15 cellular contexts compared by ENCODE assay signal in the genomic region with DNA sequence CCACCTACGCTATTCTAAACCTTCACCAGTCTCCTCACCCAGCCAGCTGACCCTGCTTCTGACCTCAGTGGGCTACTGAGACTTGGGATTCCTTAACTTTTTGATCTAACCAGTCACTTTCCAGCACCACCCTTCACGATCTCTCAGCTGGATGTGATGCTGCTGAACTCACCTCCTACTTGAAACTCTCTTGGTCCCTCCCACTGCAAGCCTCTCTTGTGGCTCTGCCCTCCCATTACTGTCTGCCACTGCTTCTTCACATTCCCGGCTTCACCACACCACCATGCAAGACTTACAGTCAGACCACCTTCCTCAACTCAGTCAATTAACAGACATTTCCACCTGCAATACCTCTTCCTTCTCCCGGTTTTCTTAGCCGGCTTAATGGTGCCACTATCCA. TPM values are rescaled to one million over a fixed set of nuclear protein-coding genes. Genes with fewer than 3 reads are reported as not detected.
A peak's percentile ranks its signal among the peaks of the same experiment; 100 is the strongest.
DNase-seq lines count a peak whose midpoint lies in the region; ATAC-seq and TF ChIP-seq lines count a peak whose summit lies in the region.
"Had no signal": no experiment of that assay in that cellular context is flagged by ENCODE, and none has a peak within 500 bp of the region (broad histone marks: within the 10 kb centered on the region; RNA-seq: fewer than 3 reads in every experiment).

No MANE protein-coding gene starts in this region.

- CTCF ChIA-PET in activated CD4-positive, alpha-beta T cell treated with anti-CD3 and anti-CD28 coated beads for 36 hours (lab: Charles Lee) = interaction anchor here (0.6 to 0.9 kb wide), 3 partner anchors 15 to 1763 kb away, joined by 3 read pairs; no protein-coding TSS in a partner anchor
- CTCF ChIA-PET in WTC11 (lab: Charles Lee) = interaction anchor here (0.6 to 1.9 kb wide), 2 partner anchors 61 to 547 kb away, joined by 3 to 7 read pairs; partner anchors contain the start of gene ABCB10

- H3K4me3 Mint-ChIP-seq in activated CD4-positive, alpha-beta T cell treated with anti-CD3 and anti-CD28 coated beads for 36 hours = no peak overlapping the region
- no peak overlapping the region for H3K4me3 Mint-ChIP-seq in activated CD4-positive, alpha-beta T cell treated with anti-CD3 and anti-CD28 coated beads, Interleukin-2, amount 10 ng/mL, durations not matched to agents 24 days and 14 days
- H3K4me3 Mint-ChIP-seq in WTC11 = no peak overlapping the region

- intact Hi-C loops in activated CD4-positive, alpha-beta T cell treated with anti-CD3 and anti-CD28 coated beads for 36 hours (cut with DNase I, micrococcal nuclease) = loop anchor here (10.0 kb wide), 3 partner anchors 345 to 1135 kb away; partner anchors contain the start of genes RAB4A (in 1 of the 2) and RNF187 (in 1 of the 2)
- intact Hi-C loops in activated CD4-positive, alpha-beta T cell treated with anti-CD3 and anti-CD28 coated beads, Interleukin-2, amount 10 ng/mL, durations not matched to agents 24 days and 14 days (cut with micrococcal nuclease) = no loop called here

- H3K9me3 Mint-ChIP-seq in activated CD4-positive, alpha-beta T cell treated with anti-CD3 and anti-CD28 coated beads for 36 hours (ENCODE audit: low read depth) = no peaks in the 10 kb centered on the region
- H3K9me3 Mint-ChIP-seq in activated CD4-positive, alpha-beta T cell treated with anti-CD3 and anti-CD28 coated beads, Interleukin-2, amount 10 ng/mL, durations not matched to agents 24 days and 14 days = no peaks in the 10 kb centered on the region
- no peaks in the 10 kb centered on the region for H3K9me3 Mint-ChIP-seq in WTC11

- no peak for DNase-seq in activated CD4-positive, alpha-beta T cell treated with anti-CD3 and anti-CD28 coated beads for 36 hours
- DNase-seq in activated CD4-positive, alpha-beta T cell treated with anti-CD3 and anti-CD28 coated beads, Interleukin-2, amount 10 ng/mL, durations not matched to agents 24 days and 14 days = no peak
- peak; percentile 5 for DNase-seq in EH (ENCODE audit: low read depth)
- no peak for DNase-seq in WTC11 (ENCODE audit: low spot score)
- peak; percentile 19 for DNase-seq in iPS-NIHi7 (ENCODE audit: extremely low spot score)
- DNase-seq in NCI-H2081 treated with DMSO at 0.1 percent for 48 hours (lab: John Stamatoyannopoulos, UW) = no peak
- DNase-seq: 8988T, DMS 273 treated with DMSO at 0.1 percent for 48 hours, NCI-H1048, NCI-H146, NCI-H345, NCI-H526 treated with DMSO at 0.1 percent for 48 hours, PC-3 had no signal

- peak; percentile 21 for ATAC-seq in activated CD4-positive, alpha-beta T cell treated with anti-CD3 and anti-CD28 coated beads for 36 hours
- ATAC-seq in WTC11 = peak; percentile 60
- ATAC-seq in GM18502 (IDR thresholded peaks at IDR 0.05; ENCODE audit: poor library complexity, unreplicated experiment) = no peak
- no peak for ATAC-seq in GM18520 (IDR thresholded peaks at IDR 0.05; ENCODE audit: unreplicated experiment)
- ATAC-seq: PC-3 had no signal

- H3K27me3 Mint-ChIP-seq in activated CD4-positive, alpha-beta T cell treated with anti-CD3 and anti-CD28 coated beads for 36 hours = no peaks in the 10 kb centered on the region
- H3K27me3 Mint-ChIP-seq in activated CD4-positive, alpha-beta T cell treated with anti-CD3 and anti-CD28 coated beads, Interleukin-2, amount 10 ng/mL, durations not matched to agents 24 days and 14 days = no peaks in the 10 kb centered on the region
- H3K27me3 Mint-ChIP-seq in WTC11 (ENCODE audit: low read depth) = no peaks in the 10 kb centered on the region

- H3K4me1 Mint-ChIP-seq in activated CD4-positive, alpha-beta T cell treated with anti-CD3 and anti-CD28 coated beads for 36 hours = peaks cover 51% of the 10 kb centered on the region
- peaks cover 41% of the 10 kb centered on the region for H3K4me1 Mint-ChIP-seq in activated CD4-positive, alpha-beta T cell treated with anti-CD3 and anti-CD28 coated beads, Interleukin-2, amount 10 ng/mL, durations not matched to agents 24 days and 14 days
- H3K4me1 Mint-ChIP-seq in WTC11 = peaks cover 27% of the 10 kb centered on the region

- H3K27ac Mint-ChIP-seq in activated CD4-positive, alpha-beta T cell treated with anti-CD3 and anti-CD28 coated beads for 36 hours = peak overlapping the region; percentile 13
- H3K27ac Mint-ChIP-seq in activated CD4-positive, alpha-beta T cell treated with anti-CD3 and anti-CD28 coated beads, Interleukin-2, amount 10 ng/mL, durations not matched to agents 24 days and 14 days = no peak overlapping the region
- no peak overlapping the region for H3K27ac Mint-ChIP-seq in WTC11

- POLR2A ChIA-PET in activated CD4-positive, alpha-beta T cell treated with anti-CD3 and anti-CD28 coated beads for 36 hours (lab: Charles Lee) = no interaction called here
- POLR2A ChIA-PET in WTC11 (lab: Charles Lee) = no interaction called here

- H3K36me3 Mint-ChIP-seq in activated CD4-positive, alpha-beta T cell treated with anti-CD3 and anti-CD28 coated beads for 36 hours (ENCODE audit: low read depth) = peaks cover 5% of the 10 kb centered on the region
- H3K36me3 Mint-ChIP-seq in activated CD4-positive, alpha-beta T cell treated with anti-CD3 and anti-CD28 coated beads, Interleukin-2, amount 10 ng/mL, durations not matched to agents 24 days and 14 days (ENCODE audit: low read depth) = peaks cover 9% of the 10 kb centered on the region
- no peaks in the 10 kb centered on the region for H3K36me3 Mint-ChIP-seq in WTC11

- TF ChIP-seq CTCF in WTC11 (IDR thresholded peaks at IDR 0.05) = no peak

TF ChIP-seq in WTC11, 78 proteins besides CTCF, POLR2A, EP300 and RAD21:
- TF ChIP-seq NR3C1 (CRISPR knock-in tag; conservative IDR thresholded peaks at IDR 0.05; ENCODE audit: low read depth) = no peak
- no peak for TF ChIP-seq FOXJ3 (CRISPR knock-in tag; IDR thresholded peaks at IDR 0.05; ENCODE audit: borderline replicate concordance)
- no peak for TF ChIP-seq ZNF416 (CRISPR knock-in tag; IDR thresholded peaks at IDR 0.05)

RNA-seq across cellular contexts. Expression of gene TAF5L, which starts 6.3 kb away (rescaled TPM):
- total RNA-seq in activated CD4-positive, alpha-beta T cell treated with anti-CD3 and anti-CD28 coated beads for 36 hours = 10 to 100 TPM; 16.5 to 17.6 TPM
- 29.7 and 30.7 TPM in 2 replicates for total RNA-seq in activated CD4-positive, alpha-beta T cell treated with anti-CD3 and anti-CD28 coated beads, Interleukin-2, amount 10 ng/mL, durations not matched to agents 24 days and 14 days
- 17.9 to 23.8 TPM (median 18.9 TPM) in 3 replicates for total RNA-seq in WTC11 (2021)

RNA-seq across cellular contexts. Expression of gene URB2, which starts 6.4 kb away (rescaled TPM):
- 10 to 100 TPM; 13.9 to 16.5 TPM for total RNA-seq in activated CD4-positive, alpha-beta T cell treated with anti-CD3 and anti-CD28 coated beads for 36 hours
- 35.8 and 37.1 TPM in 2 replicates for total RNA-seq in activated CD4-positive, alpha-beta T cell treated with anti-CD3 and anti-CD28 coated beads, Interleukin-2, amount 10 ng/mL, durations not matched to agents 24 days and 14 days
- 20.7 to 24.6 TPM (median 22.5 TPM) in 3 replicates for total RNA-seq in WTC11 (2021)

Comparison
In these comparisons a context has a peak if more than half of its experiments do, and no peak if none do; other contexts are left out.
1. ATAC-seq: peak in activated CD4-positive, alpha-beta T cell treated with anti-CD3 and anti-CD28 coated beads for 36 hours (single experiment) and WTC11 (single experiment); none in GM18502 (single experiment) and GM18520 (single experiment).
2. DNase-seq: peak in EH (single experiment) and iPS-NIHi7 (single experiment); none in activated CD4-positive, alpha-beta T cell treated with anti-CD3 and anti-CD28 coated beads for 36 hours (single experiment), activated CD4-positive, alpha-beta T cell treated with anti-CD3 and anti-CD28 coated beads, Interleukin-2, amount 10 ng/mL, durations not matched to agents 24 days and 14 days (single experiment), WTC11 (single experiment) and NCI-H2081 treated with DMSO at 0.1 percent for 48 hours (single experiment).